1 cellular context compared by ENCODE assay signal in the genomic region with DNA sequence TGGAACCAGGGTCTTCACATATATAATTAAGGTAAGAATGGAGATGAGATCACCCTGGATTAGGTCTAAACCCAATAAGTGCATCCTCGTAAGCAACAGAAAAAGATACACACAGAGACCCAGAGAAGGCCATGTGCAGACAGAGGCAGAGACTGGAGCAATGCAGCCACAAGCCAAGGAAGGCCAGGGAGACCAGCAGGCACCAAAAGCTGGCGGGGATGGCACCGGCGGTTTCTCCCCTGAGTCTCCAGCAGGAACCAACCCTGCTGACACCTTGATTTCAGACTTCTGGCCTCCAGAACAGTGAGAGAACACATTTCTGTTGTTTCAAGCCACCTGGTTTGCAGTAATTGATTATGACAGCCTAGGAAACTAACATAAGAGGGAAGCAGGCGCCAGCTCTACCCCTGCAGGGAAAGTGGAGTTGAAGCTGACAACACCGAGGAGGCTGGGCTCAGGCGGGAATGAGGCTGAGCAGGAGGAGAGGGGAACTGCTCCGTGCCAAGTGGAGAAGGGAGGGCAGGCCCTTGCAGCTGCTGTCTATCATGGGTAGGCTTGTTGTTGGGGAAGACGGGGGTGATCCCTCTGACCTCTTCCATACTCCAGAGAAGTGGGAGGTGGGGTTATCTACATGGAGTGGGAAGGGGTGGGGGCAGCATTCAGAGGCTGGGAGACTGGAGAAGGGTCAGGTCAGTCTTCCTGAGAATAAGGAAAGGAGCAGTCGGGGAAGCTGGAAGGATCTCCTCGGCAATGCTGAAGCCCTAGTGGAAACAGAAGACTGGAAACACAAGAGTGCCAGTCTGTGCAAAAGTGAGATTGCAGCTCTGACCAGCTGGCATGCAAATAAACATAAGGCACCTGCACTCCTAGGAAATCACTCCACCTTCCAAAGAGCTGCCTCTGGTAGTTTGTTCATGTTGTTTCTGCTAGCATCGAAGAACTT.
TF ChIP-seq lines count a peak whose summit lies in the region.

No MANE protein-coding gene starts in this region.

TF ChIP-seq in GM23338, 12 proteins besides CTCF, POLR2A, EP300 and RAD21 (continued from another document):
- TF ChIP-seq, protein P1, sequence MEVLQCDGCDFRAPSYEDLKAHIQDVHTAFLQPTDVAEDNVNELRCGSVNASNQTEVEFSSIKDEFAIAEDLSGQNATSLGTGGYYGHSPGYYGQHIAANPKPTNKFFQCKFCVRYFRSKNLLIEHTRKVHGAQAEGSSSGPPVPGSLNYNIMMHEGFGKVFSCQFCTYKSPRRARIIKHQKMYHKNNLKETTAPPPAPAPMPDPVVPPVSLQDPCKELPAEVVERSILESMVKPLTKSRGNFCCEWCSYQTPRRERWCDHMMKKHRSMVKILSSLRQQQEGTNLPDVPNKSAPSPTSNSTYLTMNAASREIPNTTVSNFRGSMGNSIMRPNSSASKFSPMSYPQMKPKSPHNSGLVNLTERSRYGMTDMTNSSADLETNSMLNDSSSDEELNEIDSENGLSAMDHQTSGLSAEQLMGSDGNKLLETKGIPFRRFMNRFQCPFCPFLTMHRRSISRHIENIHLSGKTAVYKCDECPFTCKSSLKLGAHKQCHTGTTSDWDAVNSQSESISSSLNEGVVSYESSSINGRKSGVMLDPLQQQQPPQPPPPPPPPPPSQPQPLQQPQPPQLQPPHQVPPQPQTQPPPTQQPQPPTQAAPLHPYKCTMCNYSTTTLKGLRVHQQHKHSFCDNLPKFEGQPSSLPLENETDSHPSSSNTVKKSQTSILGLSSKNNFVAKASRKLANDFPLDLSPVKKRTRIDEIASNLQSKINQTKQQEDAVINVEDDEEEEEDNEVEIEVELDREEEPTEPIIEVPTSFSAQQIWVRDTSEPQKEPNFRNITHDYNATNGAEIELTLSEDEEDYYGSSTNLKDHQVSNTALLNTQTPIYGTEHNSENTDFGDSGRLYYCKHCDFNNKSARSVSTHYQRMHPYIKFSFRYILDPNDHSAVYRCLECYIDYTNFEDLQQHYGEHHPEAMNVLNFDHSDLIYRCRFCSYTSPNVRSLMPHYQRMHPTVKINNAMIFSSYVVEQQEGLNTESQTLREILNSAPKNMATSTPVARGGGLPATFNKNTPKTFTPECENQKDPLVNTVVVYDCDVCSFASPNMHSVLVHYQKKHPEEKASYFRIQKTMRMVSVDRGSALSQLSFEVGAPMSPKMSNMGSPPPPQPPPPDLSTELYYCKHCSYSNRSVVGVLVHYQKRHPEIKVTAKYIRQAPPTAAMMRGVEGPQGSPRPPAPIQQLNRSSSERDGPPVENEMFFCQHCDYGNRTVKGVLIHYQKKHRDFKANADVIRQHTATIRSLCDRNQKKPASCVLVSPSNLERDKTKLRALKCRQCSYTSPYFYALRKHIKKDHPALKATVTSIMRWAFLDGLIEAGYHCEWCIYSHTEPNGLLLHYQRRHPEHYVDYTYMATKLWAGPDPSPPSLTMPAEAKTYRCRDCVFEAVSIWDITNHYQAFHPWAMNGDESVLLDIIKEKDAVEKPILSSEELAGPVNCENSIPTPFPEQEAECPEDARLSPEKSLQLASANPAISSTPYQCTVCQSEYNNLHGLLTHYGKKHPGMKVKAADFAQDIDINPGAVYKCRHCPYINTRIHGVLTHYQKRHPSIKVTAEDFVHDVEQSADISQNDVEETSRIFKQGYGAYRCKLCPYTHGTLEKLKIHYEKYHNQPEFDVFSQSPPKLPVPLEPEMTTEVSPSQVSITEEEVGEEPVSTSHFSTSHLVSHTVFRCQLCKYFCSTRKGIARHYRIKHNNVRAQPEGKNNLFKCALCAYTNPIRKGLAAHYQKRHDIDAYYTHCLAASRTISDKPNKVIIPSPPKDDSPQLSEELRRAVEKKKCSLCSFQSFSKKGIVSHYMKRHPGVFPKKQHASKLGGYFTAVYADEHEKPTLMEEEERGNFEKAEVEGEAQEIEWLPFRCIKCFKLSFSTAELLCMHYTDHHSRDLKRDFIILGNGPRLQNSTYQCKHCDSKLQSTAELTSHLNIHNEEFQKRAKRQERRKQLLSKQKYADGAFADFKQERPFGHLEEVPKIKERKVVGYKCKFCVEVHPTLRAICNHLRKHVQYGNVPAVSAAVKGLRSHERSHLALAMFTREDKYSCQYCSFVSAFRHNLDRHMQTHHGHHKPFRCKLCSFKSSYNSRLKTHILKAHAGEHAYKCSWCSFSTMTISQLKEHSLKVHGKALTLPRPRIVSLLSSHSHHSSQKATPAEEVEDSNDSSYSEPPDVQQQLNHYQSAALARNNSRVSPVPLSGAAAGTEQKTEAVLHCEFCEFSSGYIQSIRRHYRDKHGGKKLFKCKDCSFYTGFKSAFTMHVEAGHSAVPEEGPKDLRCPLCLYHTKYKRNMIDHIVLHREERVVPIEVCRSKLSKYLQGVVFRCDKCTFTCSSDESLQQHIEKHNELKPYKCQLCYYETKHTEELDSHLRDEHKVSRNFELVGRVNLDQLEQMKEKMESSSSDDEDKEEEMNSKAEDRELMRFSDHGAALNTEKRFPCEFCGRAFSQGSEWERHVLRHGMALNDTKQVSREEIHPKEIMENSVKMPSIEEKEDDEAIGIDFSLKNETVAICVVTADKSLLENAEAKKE (CRISPR knock-in tag; IDR thresholded peaks at IDR 0.05) = no peak
- TF ChIP-seq EZH2phosphoT487 (IDR thresholded peaks at IDR 0.05; ENCODE audit: unreplicated experiment) = no peak
- TF ChIP-seq ZNF331 (CRISPR knock-in tag; IDR thresholded peaks at IDR 0.05; ENCODE audit: low read depth) = no peak
- TF ChIP-seq ETS1 (IDR thresholded peaks at IDR 0.05) = no peak
- TF ChIP-seq ZNF114 (CRISPR knock-in tag; IDR thresholded peaks at IDR 0.05) = no peak
- no peak for TF ChIP-seq STAT1 (IDR thresholded peaks at IDR 0.05; ENCODE audit: unreplicated experiment)
- TF ChIP-seq REST (IDR thresholded peaks at IDR 0.05; ENCODE audit: unreplicated experiment) = no peak
- TF ChIP-seq NANOG (IDR thresholded peaks at IDR 0.05; ENCODE audit: borderline replicate concordance) = no peak
- TF ChIP-seq JUNB (IDR thresholded peaks at IDR 0.05; ENCODE audit: unreplicated experiment) = no peak
